ENCODE assay signal across 1 cellular context in genomic region chr14:74563233-74563585, GRCh38.
A peak's percentile ranks its signal among the peaks of the same experiment; 100 is the strongest.
TF ChIP-seq lines count a peak whose summit lies in the region.

No MANE protein-coding gene starts in this region.

TF ChIP-seq in HEK293, 187 proteins besides CTCF, POLR2A, EP300 and RAD21 (continued from another document):
- TF ChIP-seq PATZ1 (tag by site-specific recombination; IDR thresholded peaks at IDR 0.05) (peak; percentile 25; the same call in 1 of the 2 replicates), PRDM4 (tag by site-specific recombination; IDR thresholded peaks at IDR 0.05) (no peak), ZNF280C (tag by site-specific recombination; IDR thresholded peaks at IDR 0.05) (no peak), ZIC2 (tag by site-specific recombination; IDR thresholded peaks at IDR 0.05) (peak; percentile 57), ZNF37A (tag by site-specific recombination; IDR thresholded peaks at IDR 0.05) (no peak), GLI2 (tag by site-specific recombination; IDR thresholded peaks at IDR 0.05; ENCODE audit: borderline replicate concordance, low read depth) (no peak), ZNF366 (tag by site-specific recombination; conservative IDR thresholded peaks at IDR 0.05) (0 out of 2 replicates have a peak, but pooled peaks have one; percentile 23), PBX3 (CRISPR knock-in tag; IDR thresholded peaks at IDR 0.05) (no peak), IKZF3 (tag by site-specific recombination; IDR thresholded peaks at IDR 0.05) (no peak), GLIS1 (tag by site-specific recombination; IDR thresholded peaks at IDR 0.05) (peak; percentile 89), ZBTB17 (tag by site-specific recombination; IDR thresholded peaks at IDR 0.05) (0 out of 2 replicates have a peak, but pooled peaks have one; percentile 35), ZFP41 (tag by site-specific recombination; IDR thresholded peaks at IDR 0.05; ENCODE audit: borderline replicate concordance) (no peak), ZNF558 (tag by site-specific recombination; IDR thresholded peaks at IDR 0.05) (no peak)
